In genomic region chr17:77129568-77130301, GRCh38 we compare ENCODE assay signal across 13 cellular contexts. TPM values are rescaled to one million over a fixed set of nuclear protein-coding genes. Genes with fewer than 3 reads are reported as not detected.
DNase-seq lines count a peak whose midpoint lies in the region; ATAC-seq, FAIRE-seq and TF ChIP-seq lines count a peak whose summit lies in the region.
"Had no signal": no experiment of that assay in that cellular context is flagged by ENCODE, and none has a peak within 500 bp of the region (broad histone marks: within the 10 kb centered on the region; RNA-seq: fewer than 3 reads in every experiment).

No MANE protein-coding gene starts in this region.

- H3K27me3 Mint-ChIP-seq in nephron (ENCODE audit: low read depth): no peaks in the 10 kb centered on the region
- no peaks in the 10 kb centered on the region for H3K27me3 Mint-ChIP-seq in activated CD4-positive, alpha-beta T cell treated with anti-CD3 and anti-CD28 coated beads, Interleukin-2, amount 10 ng/mL, durations not matched to agents 7 days and 5 days

- H3K27ac ChIP-seq in A549 (peak overlapping the region; percentile 26 to 28; a peak in 4 of 6 replicates), KOPT-K1 (ENCODE audit: low read depth, low read length, poor library complexity, severe bottlenecking) (peak overlapping the region; percentile 70), dorsolateral prefrontal cortex (peak overlapping the region in 57 of 59 donors; percentile 20 to 95 (median 83))
- H3K27ac ChIP-seq: tibial artery had no signal

- peaks cover 53% of the 10 kb centered on the region for H3K4me1 ChIP-seq in A549

- intact Hi-C loops in dorsolateral prefrontal cortex (cut with DNase I): no loop called here

- H3K27ac Mint-ChIP-seq in nephron: peak overlapping the region; percentile 84 to 93 (median 91)
- no peak overlapping the region for H3K27ac Mint-ChIP-seq in activated CD4-positive, alpha-beta T cell treated with anti-CD3 and anti-CD28 coated beads, Interleukin-2, amount 10 ng/mL, durations not matched to agents 7 days and 5 days

- H3K36me3 Mint-ChIP-seq in nephron (ENCODE audit: low read depth): no peaks in the 10 kb centered on the region
- no peaks in the 10 kb centered on the region for H3K36me3 Mint-ChIP-seq in activated CD4-positive, alpha-beta T cell treated with anti-CD3 and anti-CD28 coated beads, Interleukin-2, amount 10 ng/mL, durations not matched to agents 7 days and 5 days (ENCODE audit: low read depth)

- H3K9me3 ChIP-seq in A549: no peaks in the 10 kb centered on the region
- H3K9me3 ChIP-seq in KOPT-K1 (ENCODE audit: insufficient read depth, low read length, poor library complexity, severe bottlenecking): no peaks in the 10 kb centered on the region
- H3K9me3 ChIP-seq: tibial artery had no signal

- ATAC-seq in A549 (no peak), HG02840 (IDR thresholded peaks at IDR 0.05; ENCODE audit: low FRiP score, unreplicated experiment) (no peak)

- no peak for TF ChIP-seq RAD21 in A549 (conservative IDR thresholded peaks at IDR 0.05 in 1 of 2, IDR thresholded peaks at IDR 0.05 in 1 of 2)

- no peaks in the 10 kb centered on the region for H3K36me3 ChIP-seq in KOPT-K1 (ENCODE audit: insufficient read depth, low read length)
- H3K36me3 ChIP-seq: tibial artery had no signal

- H3K27me3 ChIP-seq in dorsolateral prefrontal cortex: no peaks in the 10 kb centered on the region
- H3K27me3 ChIP-seq: tibial artery had no signal

- DNase-seq in A549 (ENCODE audit: low read depth in 1 of 2, low spot score in 1 of 2) (no peak), dorsolateral prefrontal cortex (peak in 3 of 10 donors; percentile 42 to 54 (median 42)), NCI-H128 (lab: John Stamatoyannopoulos, UW; ENCODE audit: unreplicated experiment) (no peak), NCI-H510A (lab: John Stamatoyannopoulos, UW) (no peak)
- no peak for DNase-seq in activated CD4-positive, alpha-beta T cell treated with anti-CD3 and anti-CD28 coated beads, Interleukin-2, amount 10 ng/mL, durations not matched to agents 7 days and 5 days
- DNase-seq: activated naive CD4-positive, alpha-beta T cell; glutamatergic neuron; NCI-H1048; SW 1271; tibial artery had no signal

- no peak overlapping the region for H3K4me3 ChIP-seq in A549
- peak overlapping the region in 17 of 59 donors; percentile 1 to 31 (median 10) for H3K4me3 ChIP-seq in dorsolateral prefrontal cortex
- H3K4me3 ChIP-seq: tibial artery had no signal

- H3K4me3 Mint-ChIP-seq in nephron: peak overlapping the region; percentile 53 to 76 (median 56)
- no peak overlapping the region for H3K4me3 Mint-ChIP-seq in activated CD4-positive, alpha-beta T cell treated with anti-CD3 and anti-CD28 coated beads, Interleukin-2, amount 10 ng/mL, durations not matched to agents 7 days and 5 days

- no peaks in the 10 kb centered on the region for H3K9me3 Mint-ChIP-seq in nephron
- H3K9me3 Mint-ChIP-seq in activated CD4-positive, alpha-beta T cell treated with anti-CD3 and anti-CD28 coated beads, Interleukin-2, amount 10 ng/mL, durations not matched to agents 7 days and 5 days: no peaks in the 10 kb centered on the region

- peaks cover 43% of the 10 kb centered on the region for H3K4me1 Mint-ChIP-seq in nephron
- H3K4me1 Mint-ChIP-seq in activated CD4-positive, alpha-beta T cell treated with anti-CD3 and anti-CD28 coated beads, Interleukin-2, amount 10 ng/mL, durations not matched to agents 7 days and 5 days: peaks cover 46% of the 10 kb centered on the region

- POLR2A ChIA-PET in A549 (lab: Yijun Ruan, JAX): interaction anchor here (5.3 kb wide), 1 partner anchor 11 kb away, joined by 28 read pairs; the partner anchor contains the start of gene SEC14L1
- POLR2A ChIA-PET in activated CD4-positive, alpha-beta T cell treated with anti-CD3 and anti-CD28 coated beads, Interleukin-2, amount 10 ng/mL, durations not matched to agents 7 days and 5 days (lab: Charles Lee): no interaction called here

- no peak for TF ChIP-seq POLR2A in A549 (IDR thresholded peaks at IDR 0.05; ENCODE audit: low read length)

- 80% methylated on average over 13 of the region's 13 CpGs for WGBS in A549 (ENCODE audit: missing lambda C conversion rate)

- H3K4me2 ChIP-seq in A549: no peak overlapping the region

- no peak for FAIRE-seq in A549 (lab: Jason Lieb, UNC)

- CTCF ChIA-PET in A549 (lab: Yijun Ruan, JAX): interaction anchor here (1.0 to 11.6 kb wide), 6 partner anchors 11 to 75 kb away, joined by 3 to 121 read pairs (median 7); partner anchors contain the start of gene SEC14L1
- CTCF ChIA-PET in activated CD4-positive, alpha-beta T cell treated with anti-CD3 and anti-CD28 coated beads, Interleukin-2, amount 10 ng/mL, durations not matched to agents 7 days and 5 days (lab: Charles Lee): interaction anchor here (0.6 to 2.4 kb wide), 6 partner anchors 9 to 246 kb away, joined by 3 to 8 read pairs (median 4); partner anchors contain the start of gene SEC14L1

- no peak for TF ChIP-seq EP300 in A549 (IDR thresholded peaks at IDR 0.05)

- TF ChIP-seq CTCF in A549 (IDR thresholded peaks at IDR 0.05) (no peak), dorsolateral prefrontal cortex (IDR thresholded peaks at IDR 0.05 in 54 of 56, conservative IDR thresholded peaks at IDR 0.05 in 2 of 56; ENCODE audit: low read depth in 1 of 56, partially characterized antibody in 56 of 56) (peak in 2 of 56 donors; percentile 8 to 14), nephron (IDR thresholded peaks at IDR 0.05; ENCODE audit: unreplicated experiment in 3 of 3) (no peak)

TF ChIP-seq in A549, 52 proteins besides CTCF, POLR2A, EP300 and RAD21:
- TF ChIP-seq MAX (IDR thresholded peaks at IDR 0.05): 0 out of 2 replicates have a peak, but pooled peaks have one; percentile 7
- TF ChIP-seq RNF2 (IDR thresholded peaks at IDR 0.05; ENCODE audit: borderline replicate concordance, low read depth): no peak
- no peak for TF ChIP-seq HOXB5 (CRISPR knock-in tag; IDR thresholded peaks at IDR 0.05)
- no peak for TF ChIP-seq KDM1A (IDR thresholded peaks at IDR 0.05; ENCODE audit: low read depth)
- no peak for TF ChIP-seq RARB (CRISPR knock-in tag; IDR thresholded peaks at IDR 0.05)
- no peak for TF ChIP-seq CBX8 (IDR thresholded peaks at IDR 0.05)
- TF ChIP-seq ESRRA (IDR thresholded peaks at IDR 0.05; ENCODE audit: borderline replicate concordance, low read length): no peak

RNA-seq across cellular contexts. Expression of gene SEC14L1, which starts 11.0 kb away (rescaled TPM):
- polyA plus RNA-seq in A549 (2011; rRNA removed) (27.5 and 29.1 TPM in 2 replicates), A549 (2017; fragmentation: RNase III; extraction: RNeasy Plus Mini Kit Qiagen cat#74134 plus additional on column Dnase treatment) (32.2 to 40.4 TPM (median 40.4 TPM) in 3 replicates)
- polyA plus RNA-seq in A549 (2012; cell fraction: cytosol; rRNA removed): 13.9 and 26.0 TPM in 2 replicates
- 24.6 and 30.1 TPM in 2 replicates for polyA plus RNA-seq in A549 (2012; cell fraction: nucleus; rRNA removed)
- 11.3 and 21.8 TPM in 2 replicates for polyA minus RNA-seq in A549 (2011; rRNA and poly(A)+ RNA removed)
- total RNA-seq in dorsolateral prefrontal cortex: 100 to 1,000 TPM in 117 of 120 experiments, 10 to 100 TPM in 3; 93.3 to 297 (median 156) TPM
- 10 to 100 TPM; 56.6 to 57.4 TPM for total RNA-seq in activated CD4-positive, alpha-beta T cell treated with anti-CD3 and anti-CD28 coated beads, Interleukin-2, amount 10 ng/mL, durations not matched to agents 7 days and 5 days

Comparison
In these comparisons a context has a peak if more than half of its experiments do, and no peak if none do; other contexts are left out.
1. H3K27ac ChIP-seq: peak in every context shown above with its lines; median percentile 83 in dorsolateral prefrontal cortex; 70 in KOPT-K1; 27 in A549.